2 cellular contexts compared by ENCODE assay signal in the genomic region with DNA sequence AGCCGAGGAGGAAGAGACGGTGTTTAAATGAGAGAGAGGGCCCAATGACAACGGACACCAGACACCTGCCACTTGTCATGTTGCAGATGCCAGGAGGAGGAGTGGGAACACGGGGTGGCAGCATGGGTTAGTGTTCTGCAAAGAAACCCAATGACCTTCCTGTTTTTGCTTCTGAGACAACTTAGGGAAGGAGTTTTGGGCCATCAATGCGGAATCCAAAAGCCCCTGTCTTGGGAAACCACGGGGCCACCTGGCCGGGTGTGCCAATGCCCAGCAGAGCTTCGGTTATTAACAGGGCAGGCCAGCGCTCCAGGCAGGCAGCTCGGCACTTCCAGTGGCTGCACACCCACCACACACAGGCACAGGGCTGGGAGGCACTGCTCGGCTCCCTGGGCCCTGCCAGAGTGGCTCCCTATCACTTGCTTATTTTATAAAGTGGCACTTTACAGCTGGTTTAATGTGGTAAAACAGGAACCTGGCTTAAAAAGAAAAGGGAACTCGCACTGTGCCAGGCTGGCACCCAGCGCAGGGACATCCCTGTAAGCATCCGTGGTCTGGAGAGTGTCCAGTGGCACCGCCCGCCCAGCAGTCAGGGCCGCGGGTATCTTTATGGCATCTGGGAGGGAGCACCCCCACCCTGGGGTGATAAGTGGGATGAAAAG.
TF ChIP-seq lines count a peak whose summit lies in the region.

No MANE protein-coding gene starts in this region.

TF ChIP-seq in liver, 16 proteins besides CTCF, POLR2A, EP300 and RAD21:
- TF ChIP-seq HNF4A (conservative IDR thresholded peaks at IDR 0.05) (no peak), REST (IDR thresholded peaks at IDR 0.05) (no peak), TAF1 (conservative IDR thresholded peaks at IDR 0.05) (no peak), MAX (IDR thresholded peaks at IDR 0.05) (no peak), SP1 (IDR thresholded peaks at IDR 0.05) (no peak), YY1 (IDR thresholded peaks at IDR 0.05) (no peak), JUND (IDR thresholded peaks at IDR 0.05) (no peak), FOXA2 (IDR thresholded peaks at IDR 0.05) (no peak), GABPA (IDR thresholded peaks at IDR 0.05 in 1 of 2, conservative IDR thresholded peaks at IDR 0.05 in 1 of 2) (no peak), NR2F2 (IDR thresholded peaks at IDR 0.05) (no peak), RXRA (IDR thresholded peaks at IDR 0.05) (no peak), FOXA1 (IDR thresholded peaks at IDR 0.05) (no peak), HNF4G (IDR thresholded peaks at IDR 0.05) (no peak), EGR1 (IDR thresholded peaks at IDR 0.05; ENCODE audit: low read depth in 2 of 2) (no peak)
- TF ChIP-seq, protein P1, sequence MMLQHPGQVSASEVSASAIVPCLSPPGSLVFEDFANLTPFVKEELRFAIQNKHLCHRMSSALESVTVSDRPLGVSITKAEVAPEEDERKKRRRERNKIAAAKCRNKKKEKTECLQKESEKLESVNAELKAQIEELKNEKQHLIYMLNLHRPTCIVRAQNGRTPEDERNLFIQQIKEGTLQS (IDR thresholded peaks at IDR 0.05): no peak
- TF ChIP-seq, protein P2, sequence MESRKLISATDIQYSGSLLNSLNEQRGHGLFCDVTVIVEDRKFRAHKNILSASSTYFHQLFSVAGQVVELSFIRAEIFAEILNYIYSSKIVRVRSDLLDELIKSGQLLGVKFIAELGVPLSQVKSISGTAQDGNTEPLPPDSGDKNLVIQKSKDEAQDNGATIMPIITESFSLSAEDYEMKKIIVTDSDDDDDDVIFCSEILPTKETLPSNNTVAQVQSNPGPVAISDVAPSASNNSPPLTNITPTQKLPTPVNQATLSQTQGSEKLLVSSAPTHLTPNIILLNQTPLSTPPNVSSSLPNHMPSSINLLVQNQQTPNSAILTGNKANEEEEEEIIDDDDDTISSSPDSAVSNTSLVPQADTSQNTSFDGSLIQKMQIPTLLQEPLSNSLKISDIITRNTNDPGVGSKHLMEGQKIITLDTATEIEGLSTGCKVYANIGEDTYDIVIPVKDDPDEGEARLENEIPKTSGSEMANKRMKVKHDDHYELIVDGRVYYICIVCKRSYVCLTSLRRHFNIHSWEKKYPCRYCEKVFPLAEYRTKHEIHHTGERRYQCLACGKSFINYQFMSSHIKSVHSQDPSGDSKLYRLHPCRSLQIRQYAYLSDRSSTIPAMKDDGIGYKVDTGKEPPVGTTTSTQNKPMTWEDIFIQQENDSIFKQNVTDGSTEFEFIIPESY (IDR thresholded peaks at IDR 0.05): no peak

TF ChIP-seq in HepG2, 621 proteins besides CTCF, POLR2A, EP300 and RAD21:
- TF ChIP-seq ZFP62 (CRISPR knock-in tag; IDR thresholded peaks at IDR 0.05) (no peak), ZBTB3 (CRISPR knock-in tag; IDR thresholded peaks at IDR 0.05; ENCODE audit: borderline replicate concordance, low read depth) (no peak), HOXA5 (CRISPR knock-in tag; IDR thresholded peaks at IDR 0.05) (no peak), ARNT (IDR thresholded peaks at IDR 0.05) (no peak), WIZ (CRISPR knock-in tag; IDR thresholded peaks at IDR 0.05) (no peak), HOXA9 (CRISPR knock-in tag; IDR thresholded peaks at IDR 0.05; ENCODE audit: borderline replicate concordance) (no peak), ZSCAN31 (CRISPR knock-in tag; IDR thresholded peaks at IDR 0.05; ENCODE audit: low read depth) (no peak), ZNF549 (CRISPR knock-in tag; IDR thresholded peaks at IDR 0.05) (no peak)
TF ChIP-seq in HepG2: peak in this region for 0.
